ENCODE assay signal across 2 cellular contexts in genomic region chr3:39413691-39414420, GRCh38.
TF ChIP-seq lines count a peak whose summit lies in the region.

No MANE protein-coding gene starts in this region.

TF ChIP-seq in PFSK-1, 5 proteins besides CTCF, POLR2A, EP300 and RAD21:
- peak; percentile 68; the same call in 1 of the 2 replicates for TF ChIP-seq POLR2AphosphoS5 (IDR thresholded peaks at IDR 0.05; ENCODE audit: low read depth, low read length)
- TF ChIP-seq TAF1 (IDR thresholded peaks at IDR 0.05; ENCODE audit: borderline replicate concordance, insufficient read depth, low read length): no peak

TF ChIP-seq in H1, 55 proteins besides CTCF, POLR2A, EP300 and RAD21:
- no peak for TF ChIP-seq BRCA1 (IDR thresholded peaks at IDR 0.05; ENCODE audit: low read depth, low read length)
- TF ChIP-seq EGR1 (IDR thresholded peaks at IDR 0.05; ENCODE audit: borderline replicate concordance, low read depth, low read length): 0 out of 2 replicates have a peak, but pooled peaks have one; percentile 4
- TF ChIP-seq CHD2 (IDR thresholded peaks at IDR 0.05; ENCODE audit: low read length): no peak; the same call in 1 of the 2 replicates
- TF ChIP-seq ZNF274 (IDR thresholded peaks at IDR 0.05; ENCODE audit: borderline replicate concordance, extremely low read depth, low read length): no peak
- TF ChIP-seq USF2 (IDR thresholded peaks at IDR 0.05; ENCODE audit: low read length): 0 out of 2 replicates have a peak, but pooled peaks have one; percentile 2
- TF ChIP-seq BCL11A (IDR thresholded peaks at IDR 0.05; ENCODE audit: low read depth in 2 of 2, low read length in 2 of 2): no peak
- no peak for TF ChIP-seq ATF3 (IDR thresholded peaks at IDR 0.05; ENCODE audit: insufficient read depth, low read depth, low read length)
- no peak for TF ChIP-seq HDAC6 (IDR thresholded peaks at IDR 0.05; ENCODE audit: low read depth, low read length)
- no peak for TF ChIP-seq CTBP2 (IDR thresholded peaks at IDR 0.05; ENCODE audit: borderline replicate concordance, insufficient read depth, insufficient read length, low read length)
- TF ChIP-seq SRF (IDR thresholded peaks at IDR 0.05; ENCODE audit: low read depth, low read length): no peak
- TF ChIP-seq TAF7 (optimal IDR thresholded peaks at IDR 0.05; ENCODE audit: borderline replicate concordance, low read depth, low read length): no peak
- TF ChIP-seq E2F6 (IDR thresholded peaks at IDR 0.05): no peak
- TF ChIP-seq JUN (IDR thresholded peaks at IDR 0.05; ENCODE audit: low read depth, low read length): no peak
- no peak for TF ChIP-seq SAP30 (IDR thresholded peaks at IDR 0.05; ENCODE audit: insufficient read depth, insufficient replicate concordance, low read length)
- TF ChIP-seq RXRA (IDR thresholded peaks at IDR 0.05; ENCODE audit: insufficient read depth, low read depth, low read length): no peak
- TF ChIP-seq POLR2AphosphoS5 (IDR thresholded peaks at IDR 0.05; ENCODE audit: low read depth, low read length): peak; percentile 96
TF ChIP-seq in H1: peak in this region for 3.
